ENCODE assay signal across 11 cellular contexts in genomic region chr20:57785061-57785460, GRCh38.
DNase-seq lines count a peak whose midpoint lies in the region; ATAC-seq and TF ChIP-seq lines count a peak whose summit lies in the region.
"Had no signal": no experiment of that assay in that cellular context is flagged by ENCODE, and none has a peak within 500 bp of the region (broad histone marks: within the 10 kb centered on the region; RNA-seq: fewer than 3 reads in every experiment).

No MANE protein-coding gene starts in this region.

- H3K27me3 ChIP-seq in H7 (ENCODE audit: control insufficient read depth, insufficient read depth, low read length): no peaks in the 10 kb centered on the region
- H3K27me3 ChIP-seq: BE2C had no signal

- no peak for ATAC-seq in HG02981 (IDR thresholded peaks at IDR 0.05; ENCODE audit: unreplicated experiment)

- peak; percentile 11 for DNase-seq in H7
- peak; percentile 28 for DNase-seq in islet precursor cell
- peak; percentile 43 for DNase-seq in posterior vena cava (ENCODE audit: low spot score)
- no peak for DNase-seq in stimulated activated naive CD4-positive, alpha-beta T cell treated with Interleukin-2 at 50 U/mL for 16 hours (lab: John Stamatoyannopoulos, UW)
- no peak for DNase-seq in NCI-H82 treated with DMSO at 0.1 percent for 48 hours (lab: John Stamatoyannopoulos, UW; ENCODE audit: unreplicated experiment)
- DNase-seq: CD8-positive, alpha-beta memory T cell; DMS53 had no signal

- TF ChIP-seq CTCF in VCaP (conservative IDR thresholded peaks at IDR 0.05): no peak

- no peaks in the 10 kb centered on the region for H3K36me3 ChIP-seq in H7 (replicated peaks; ENCODE audit: control insufficient read depth, insufficient read depth, low read length)
- H3K36me3 ChIP-seq: BE2C had no signal

- H3K4me3 ChIP-seq in H7 (ENCODE audit: insufficient read depth, low read depth, low read length): no peak overlapping the region
- H3K4me3 ChIP-seq: GM23248 had no signal

- intact Hi-C loops in posterior vena cava (cut with DNase I): no loop called here

- H3K27ac ChIP-seq in VCaP: peak overlapping the region; percentile 81
- H3K27ac ChIP-seq: GM23248 had no signal

Comparison
In these comparisons a context has a peak if more than half of its experiments do, and no peak if none do; other contexts are left out.
1. DNase-seq: peak in H7 (single experiment), islet precursor cell (single experiment) and posterior vena cava (single experiment); none in stimulated activated naive CD4-positive, alpha-beta T cell treated with Interleukin-2 at 50 U/mL for 16 hours (single experiment) and NCI-H82 treated with DMSO at 0.1 percent for 48 hours (single experiment).